Comparison of ENCODE assay signal across 7 cellular contexts in genomic region chr12:39329876-39330275, GRCh38.
"Had no signal": no experiment of that assay in that cellular context is flagged by ENCODE, and none has a peak within 500 bp of the region (broad histone marks: within the 10 kb centered on the region; RNA-seq: fewer than 3 reads in every experiment).

No MANE protein-coding gene starts in this region.

- DNase-seq: GM23248, GOT3, H7, HFFc6, IMR-90 had no signal

- ATAC-seq: HCT116, K562 had no signal

- H3K4me3 Mint-ChIP-seq: HFFc6 had no signal

- H3K27ac Mint-ChIP-seq: HFFc6 had no signal

- H3K9me3 Mint-ChIP-seq: HFFc6 had no signal
